In the genomic region with DNA sequence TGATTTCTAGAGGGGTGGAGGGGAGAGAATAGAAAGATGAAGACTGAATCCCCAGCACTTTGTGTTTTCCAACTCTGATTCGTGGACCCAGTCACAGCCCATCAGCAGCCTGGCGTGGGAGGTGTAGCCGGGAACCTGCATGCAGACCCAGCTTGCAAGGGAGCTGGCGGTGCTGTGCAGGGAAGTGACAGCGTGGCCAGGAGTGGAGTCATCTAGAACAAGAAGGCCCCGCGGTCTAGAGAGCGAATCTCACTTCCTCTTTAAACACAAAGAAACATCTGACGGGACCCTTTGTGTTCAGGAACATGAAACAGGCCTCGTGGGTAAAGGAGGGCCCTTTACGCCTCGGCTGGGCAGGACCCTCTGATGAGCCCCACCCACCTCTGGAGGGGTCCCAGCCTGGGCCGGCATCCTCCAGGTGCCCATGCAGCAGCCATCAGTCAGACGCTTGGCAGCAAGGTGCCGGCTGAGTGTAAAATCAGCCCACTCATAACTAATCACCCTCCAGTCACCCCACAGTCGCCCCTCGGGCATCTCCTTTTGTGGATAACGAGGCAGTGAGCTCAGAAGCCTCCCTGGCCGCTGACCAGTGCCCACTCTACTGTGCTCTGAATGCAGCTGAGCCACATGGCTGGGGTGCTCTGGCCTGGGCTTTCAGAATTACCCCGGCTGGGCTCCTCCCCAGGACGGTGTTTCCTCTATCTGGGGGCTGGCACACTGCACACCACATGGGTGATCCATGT, we compare ENCODE assay signal across 8 cellular contexts. TPM values are rescaled to one million over a fixed set of nuclear protein-coding genes. Genes with fewer than 3 reads are reported as not detected.
A peak's percentile ranks its signal among the peaks of the same experiment; 100 is the strongest.
DNase-seq lines count a peak whose midpoint lies in the region; ATAC-seq lines count a peak whose summit lies in the region.

No MANE protein-coding gene starts in this region.

- peak overlapping the region; percentile 59 for H3K4me3 Mint-ChIP-seq in activated CD4-positive, alpha-beta T cell treated with anti-CD3 and anti-CD28 coated beads, Interleukin-2, amount 10 ng/mL, durations not matched to agents 7 days and 5 days
- H3K4me3 Mint-ChIP-seq in stimulated activated effector memory CD8-positive, alpha-beta T cell treated with anti-CD3 and anti-CD28 coated beads, Interleukin-12 subunit alpha, Interleukin-12 subunit beta, amount 100 ng/mL, for 72 hours = peak overlapping the region; percentile 69

- H3K4me1 Mint-ChIP-seq in activated CD4-positive, alpha-beta T cell treated with anti-CD3 and anti-CD28 coated beads, Interleukin-2, amount 10 ng/mL, durations not matched to agents 7 days and 5 days = peaks cover 39% of the 10 kb centered on the region
- peaks cover 40% of the 10 kb centered on the region for H3K4me1 Mint-ChIP-seq in stimulated activated effector memory CD8-positive, alpha-beta T cell treated with anti-CD3 and anti-CD28 coated beads, Interleukin-12 subunit alpha, Interleukin-12 subunit beta, amount 100 ng/mL, for 72 hours

- H3K9me3 Mint-ChIP-seq in activated CD4-positive, alpha-beta T cell treated with anti-CD3 and anti-CD28 coated beads, Interleukin-2, amount 10 ng/mL, durations not matched to agents 7 days and 5 days = no peaks in the 10 kb centered on the region
- no peaks in the 10 kb centered on the region for H3K9me3 Mint-ChIP-seq in stimulated activated effector memory CD8-positive, alpha-beta T cell treated with anti-CD3 and anti-CD28 coated beads, Interleukin-12 subunit alpha, Interleukin-12 subunit beta, amount 100 ng/mL, for 72 hours

- no peaks in the 10 kb centered on the region for H3K9me3 ChIP-seq in BLaER1 treated with 17β-estradiol and CSF1 and Interleukin-3, amounts not matched to agents 10 nM and 100 nM (replicated peaks in 1 of 11)

- peaks cover 26% of the 10 kb centered on the region for H3K36me3 Mint-ChIP-seq in activated CD4-positive, alpha-beta T cell treated with anti-CD3 and anti-CD28 coated beads, Interleukin-2, amount 10 ng/mL, durations not matched to agents 7 days and 5 days (ENCODE audit: low read depth)
- H3K36me3 Mint-ChIP-seq in stimulated activated effector memory CD8-positive, alpha-beta T cell treated with anti-CD3 and anti-CD28 coated beads, Interleukin-12 subunit alpha, Interleukin-12 subunit beta, amount 100 ng/mL, for 72 hours = peaks cover 33% of the 10 kb centered on the region

- H3K27me3 Mint-ChIP-seq in activated CD4-positive, alpha-beta T cell treated with anti-CD3 and anti-CD28 coated beads, Interleukin-2, amount 10 ng/mL, durations not matched to agents 7 days and 5 days = no peaks in the 10 kb centered on the region

- peaks cover 0 to 6% (median 0%) of the 10 kb centered on the region in 11 experiments; a peak in 5 of 22 replicates for H3K27me3 ChIP-seq in BLaER1 treated with 17β-estradiol and CSF1 and Interleukin-3, amounts not matched to agents 10 nM and 100 nM

- peak overlapping the region; percentile 73 to 97 (median 83) for H3K4me2 ChIP-seq in BLaER1 treated with 17β-estradiol and CSF1 and Interleukin-3, amounts not matched to agents 10 nM and 100 nM

- H3K36me3 ChIP-seq in BLaER1 treated with 17β-estradiol and CSF1 and Interleukin-3, amounts not matched to agents 10 nM and 100 nM = peaks cover 0 to 32% (median 10%) of the 10 kb centered on the region in 11 experiments; a peak in 8 of 22 replicates

- peak overlapping the region in 3 of 10 experiments; percentile 10 to 35 (median 20); a peak in 2 of 20 replicates for H3K4me3 ChIP-seq in BLaER1 treated with 17β-estradiol and CSF1 and Interleukin-3, amounts not matched to agents 10 nM and 100 nM

- H3K27ac Mint-ChIP-seq in activated CD4-positive, alpha-beta T cell treated with anti-CD3 and anti-CD28 coated beads, Interleukin-2, amount 10 ng/mL, durations not matched to agents 7 days and 5 days = peak overlapping the region; percentile 96
- H3K27ac Mint-ChIP-seq in stimulated activated effector memory CD8-positive, alpha-beta T cell treated with anti-CD3 and anti-CD28 coated beads, Interleukin-12 subunit alpha, Interleukin-12 subunit beta, amount 100 ng/mL, for 72 hours = peak overlapping the region; percentile 94

- peak overlapping the region; percentile 59 to 99 (median 96); a peak in 21 of 22 replicates for H3K27ac ChIP-seq in BLaER1 treated with 17β-estradiol and CSF1 and Interleukin-3, amounts not matched to agents 10 nM and 100 nM

- CTCF ChIA-PET in activated CD4-positive, alpha-beta T cell treated with anti-CD3 and anti-CD28 coated beads, Interleukin-2, amount 10 ng/mL, durations not matched to agents 7 days and 5 days (lab: Charles Lee) = interaction anchor here (0.8 to 1.2 kb wide), 3 partner anchors 9 to 22 kb away, joined by 3 to 4 read pairs (median 3); no protein-coding TSS in a partner anchor

- peaks cover 0 to 29% (median 0%) of the 10 kb centered on the region in 11 experiments; a peak in 4 of 22 replicates for H4K20me1 ChIP-seq in BLaER1 treated with 17β-estradiol and CSF1 and Interleukin-3, amounts not matched to agents 10 nM and 100 nM

- intact Hi-C loops in head of caudate nucleus (cut with DNase I) = no loop called here

- H3K9ac ChIP-seq in BLaER1 treated with 17β-estradiol and CSF1 and Interleukin-3, amounts not matched to agents 10 nM and 100 nM = peak overlapping the region; percentile 63 to 96 (median 88); a peak in 21 of 22 replicates

- POLR2A ChIA-PET in activated CD4-positive, alpha-beta T cell treated with anti-CD3 and anti-CD28 coated beads, Interleukin-2, amount 10 ng/mL, durations not matched to agents 7 days and 5 days (lab: Charles Lee) = interaction anchor here (0.6 kb wide), 1 partner anchor 15 kb away, joined by 3 read pairs; no protein-coding TSS in a partner anchor

- H3K4me1 ChIP-seq in BLaER1 treated with 17β-estradiol and CSF1 and Interleukin-3, amounts not matched to agents 10 nM and 100 nM = peaks cover 49 to 73% (median 65%) of the 10 kb centered on the region in 10 experiments

- DNase-seq in activated CD4-positive, alpha-beta T cell treated with anti-CD3 and anti-CD28 coated beads, Interleukin-2, amount 10 ng/mL, durations not matched to agents 7 days and 5 days = peak; percentile 76
- DNase-seq in head of caudate nucleus (peak; percentile 32 to 86 (median 70)), foreskin melanocyte (no peak), HuH-7 (ENCODE audit: low spot score) (no peak)
- peak in 1 of 2 donors; percentile 74 for DNase-seq in stimulated activated effector memory CD8-positive, alpha-beta T cell treated with anti-CD3 and anti-CD28 coated beads, Interleukin-12 subunit alpha, Interleukin-12 subunit beta, amount 100 ng/mL, for 72 hours (ENCODE audit: low spot score in 2 of 2)

- peak; percentile 67 for ATAC-seq in GM19397 (IDR thresholded peaks at IDR 0.05; ENCODE audit: unreplicated experiment)
- peak; percentile 49 for ATAC-seq in HG03457 (IDR thresholded peaks at IDR 0.05; ENCODE audit: unreplicated experiment)
- peak; percentile 83 for ATAC-seq in stimulated activated effector memory CD8-positive, alpha-beta T cell treated with anti-CD3 and anti-CD28 coated beads, Interleukin-12 subunit alpha, Interleukin-12 subunit beta, amount 100 ng/mL, for 72 hours

RNA-seq across cellular contexts. Expression of a gene that starts 4.4 kb away (rescaled TPM):
- 10 to 100 TPM; 21.0 to 24.2 TPM for total RNA-seq in activated CD4-positive, alpha-beta T cell treated with anti-CD3 and anti-CD28 coated beads, Interleukin-2, amount 10 ng/mL, durations not matched to agents 7 days and 5 days

RNA-seq across cellular contexts. Expression of a gene that starts 19.0 kb away (rescaled TPM):
- total RNA-seq in activated CD4-positive, alpha-beta T cell treated with anti-CD3 and anti-CD28 coated beads, Interleukin-2, amount 10 ng/mL, durations not matched to agents 7 days and 5 days = 10 to 100 TPM; 65.3 to 72.3 TPM

RNA-seq across cellular contexts. Expression of a gene that starts 24.3 kb away (rescaled TPM):
- total RNA-seq in activated CD4-positive, alpha-beta T cell treated with anti-CD3 and anti-CD28 coated beads, Interleukin-2, amount 10 ng/mL, durations not matched to agents 7 days and 5 days = 100 to 1,000 TPM; 214 to 234 TPM

RNA-seq across cellular contexts. Expression of a gene that starts 24.4 kb away (rescaled TPM):
- total RNA-seq in activated CD4-positive, alpha-beta T cell treated with anti-CD3 and anti-CD28 coated beads, Interleukin-2, amount 10 ng/mL, durations not matched to agents 7 days and 5 days = 10 to 100 TPM; 20.5 to 27.2 TPM

RNA-seq across cellular contexts. Expression of a gene that starts 31.0 kb away (rescaled TPM):
- 100 to 1,000 TPM; 486 to 586 TPM for total RNA-seq in activated CD4-positive, alpha-beta T cell treated with anti-CD3 and anti-CD28 coated beads, Interleukin-2, amount 10 ng/mL, durations not matched to agents 7 days and 5 days

Comparison
In these comparisons a context has a peak if more than half of its experiments do, and no peak if none do; other contexts are left out.
1. DNase-seq: peak in activated CD4-positive, alpha-beta T cell treated with anti-CD3 and anti-CD28 coated beads, Interleukin-2, amount 10 ng/mL, durations not matched to agents 7 days and 5 days (single experiment) and head of caudate nucleus (42 of 42); none in foreskin melanocyte (single experiment) and HuH-7 (single experiment).
2. Peak in every context shown above with its lines, with median percentiles within 50 percentile points of each other: ATAC-seq.